Comparison of ENCODE assay signal across 19 cellular contexts in the genomic region with DNA sequence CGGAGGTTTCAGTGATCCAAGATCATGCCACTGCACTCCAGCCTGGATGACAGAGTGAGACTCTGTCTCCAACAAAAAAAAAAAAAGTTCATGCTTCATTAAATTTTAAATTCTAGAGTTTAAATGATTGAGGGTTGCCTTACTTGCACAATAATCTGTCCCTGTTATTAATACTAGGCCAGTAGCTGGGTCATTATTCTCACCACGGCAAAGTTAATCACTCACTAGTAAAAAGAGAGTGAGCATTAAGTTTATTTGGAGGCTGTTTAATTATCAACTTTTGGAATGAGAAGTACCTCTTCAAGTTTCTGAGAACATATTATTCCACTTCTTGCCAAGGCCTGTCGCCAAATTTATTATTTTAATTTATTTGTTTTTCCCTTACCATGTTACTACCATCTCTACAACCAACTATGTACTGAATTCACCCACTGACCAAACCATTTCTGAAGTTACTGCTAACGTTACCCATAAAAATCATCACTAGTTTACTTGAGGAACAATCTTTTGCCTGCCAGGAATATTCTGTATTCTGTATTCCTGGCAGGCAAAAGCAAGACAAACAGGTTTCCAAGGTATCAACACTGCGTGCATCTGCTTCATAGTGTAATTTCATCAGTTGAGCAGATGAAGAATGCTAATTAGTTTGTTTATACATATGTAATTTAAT. TPM values are rescaled to one million over a fixed set of nuclear protein-coding genes. Genes with fewer than 3 reads are reported as not detected.
DNase-seq lines count a peak whose midpoint lies in the region; ATAC-seq, FAIRE-seq and TF ChIP-seq lines count a peak whose summit lies in the region.
"Had no signal": no experiment of that assay in that cellular context is flagged by ENCODE, and none has a peak within 500 bp of the region (broad histone marks: within the 10 kb centered on the region; RNA-seq: fewer than 3 reads in every experiment).

No MANE protein-coding gene starts in this region.

- H3K9me3 ChIP-seq in right lobe of liver (no peaks in the 10 kb centered on the region), HepG2 (ENCODE audit: low read length) (no peaks in the 10 kb centered on the region), left lung (no peaks in the 10 kb centered on the region), uterus (no peaks in the 10 kb centered on the region)
- H3K9me3 ChIP-seq: gastrocnemius medialis, mucosa of descending colon had no signal

- CTCF ChIA-PET in HepG2 (lab: Yijun Ruan, JAX; ENCODE audit: low intra/inter-chr PET ratio, low total read pairs): no interaction called here
- CTCF ChIA-PET in activated CD8-positive, alpha-beta T cell treated with anti-CD3 and anti-CD28 coated beads, Interleukin-2, amount 10 ng/mL, durations not matched to agents 7 days and 5 days (lab: Charles Lee): no interaction called here

- no peak overlapping the region for H3K9ac ChIP-seq in HepG2 (ENCODE audit: insufficient read depth, low read depth, low read length)

- H3K27me3 Mint-ChIP-seq in activated CD8-positive, alpha-beta T cell treated with anti-CD3 and anti-CD28 coated beads, Interleukin-2, amount 10 ng/mL, durations not matched to agents 7 days and 5 days (ENCODE audit: low read depth): peaks cover 10% of the 10 kb centered on the region

- 38% methylated on average over 5 of the region's 5 CpGs for WGBS in right lobe of liver (ENCODE audit: insufficient coverage, low coverage, low lambda C conversion rate, missing lambda C conversion rate)
- WGBS in HepG2 (ENCODE audit: low lambda C conversion rate): 18% methylated on average over 5 of the region's 5 CpGs

- ATAC-seq in right lobe of liver: peak in 3 of 4 donors; percentile 28 to 81 (median 68)
- no peak for ATAC-seq in HepG2
- ATAC-seq in left lung: peak; percentile 84
- ATAC-seq in activated CD8-positive, alpha-beta T cell treated with anti-CD3 and anti-CD28 coated beads, Interleukin-2, amount 10 ng/mL, durations not matched to agents 7 days and 5 days: no peak
- ATAC-seq: activated naive CD8-positive, alpha-beta T cell treated with anti-CD3 and anti-CD28 coated beads, Interleukin-2, amount 50 U/mL, for 24 hours; gastrocnemius medialis; mucosa of descending colon; PC-3; stimulated activated naive CD8-positive, alpha-beta T cell treated with anti-CD3 and anti-CD28 coated beads, Interleukin-15, amount 100 ng/mL, for 72 hours had no signal

- intact Hi-C loops in right lobe of liver (cut with DNase I): no loop called here
- intact Hi-C loops in HepG2 (cut with micrococcal nuclease; ENCODE audit: unreplicated experiment): no loop called here
- intact Hi-C loops in left lung (cut with DNase I): no loop called here
- intact Hi-C loops in uterus (cut with DNase I; ENCODE audit: low total_unique reads): no loop called here

- H3K36me3 ChIP-seq in right lobe of liver (no peaks in the 10 kb centered on the region), HepG2 (replicated peaks in 1 of 2; ENCODE audit: control insufficient read depth in 1 of 2, insufficient read depth in 2 of 2, low read length in 2 of 2) (no peaks in the 10 kb centered on the region), left lung (no peaks in the 10 kb centered on the region), uterus (no peaks in the 10 kb centered on the region), brain microvascular endothelial cell (replicated peaks) (no peaks in the 10 kb centered on the region)
- H3K36me3 ChIP-seq: gastrocnemius medialis, spleen had no signal

- no peaks in the 10 kb centered on the region for H3K4me1 Mint-ChIP-seq in activated CD8-positive, alpha-beta T cell treated with anti-CD3 and anti-CD28 coated beads, Interleukin-2, amount 10 ng/mL, durations not matched to agents 7 days and 5 days (ENCODE audit: low read depth)
- H3K4me1 Mint-ChIP-seq: activated CD4-positive, alpha-beta memory T cell treated with anti-CD3 and anti-CD28 coated beads, Interleukin-2, amount 10 ng/mL, durations not matched to agents 7 days and 5 days; activated naive CD8-positive, alpha-beta T cell treated with anti-CD3 and anti-CD28 coated beads, Interleukin-2, amount 50 U/mL, for 24 hours; stimulated activated naive CD8-positive, alpha-beta T cell treated with anti-CD3 and anti-CD28 coated beads, Interleukin-15, amount 100 ng/mL, for 72 hours had no signal

- H3K4me3 Mint-ChIP-seq in activated CD8-positive, alpha-beta T cell treated with anti-CD3 and anti-CD28 coated beads, Interleukin-2, amount 10 ng/mL, durations not matched to agents 7 days and 5 days: no peak overlapping the region
- H3K4me3 Mint-ChIP-seq: activated CD4-positive, alpha-beta memory T cell treated with anti-CD3 and anti-CD28 coated beads, Interleukin-2, amount 10 ng/mL, durations not matched to agents 7 days and 5 days; activated naive CD8-positive, alpha-beta T cell treated with anti-CD3 and anti-CD28 coated beads, Interleukin-2, amount 50 U/mL, for 24 hours; HFFc6; stimulated activated naive CD8-positive, alpha-beta T cell treated with anti-CD3 and anti-CD28 coated beads, Interleukin-15, amount 100 ng/mL, for 72 hours had no signal

- in situ Hi-C loops in HepG2 (cut with HindIII; ENCODE audit: extremely low pct_ligation_motif_present, low pct_unique_long_range_greater_than_20kb): no loop called here
- in situ Hi-C loops in brain microvascular endothelial cell (cut with HindIII; ENCODE audit: low pct_ligation_motif_present, low sequenced_read_pairs): no loop called here

- no peak for FAIRE-seq in HepG2 (lab: Jason Lieb, UNC)
- FAIRE-seq: endometrium had no signal

- DNase-seq in right lobe of liver (no peak), HepG2 (ENCODE audit: low spot score) (no peak), left lung (no peak), uterus (no peak), brain microvascular endothelial cell (no peak)
- DNase-seq in stimulated activated CD4-positive, alpha-beta T cell treated with anti-CD3 and anti-CD28 coated beads, Interleukin-1b, Interleukin-23, amount 100 ng/mL, for 48 hours: no peak
- no peak for DNase-seq in activated CD8-positive, alpha-beta T cell treated with anti-CD3 and anti-CD28 coated beads, Interleukin-2, amount 10 ng/mL, durations not matched to agents 7 days and 5 days
- DNase-seq: activated CD4-positive, alpha-beta memory T cell treated with anti-CD3 and anti-CD28 coated beads, Interleukin-2, amount 10 ng/mL, durations not matched to agents 7 days and 5 days; activated naive CD8-positive, alpha-beta T cell treated with anti-CD3 and anti-CD28 coated beads, Interleukin-2, amount 50 U/mL, for 24 hours; gastrocnemius medialis; HFFc6; KBM-7; mucosa of descending colon; NCI-H226; PC-3; spleen; stimulated activated naive CD8-positive, alpha-beta T cell treated with anti-CD3 and anti-CD28 coated beads, Interleukin-15, amount 100 ng/mL, for 72 hours had no signal

- TF ChIP-seq EP300 in HepG2 (IDR thresholded peaks at IDR 0.05; ENCODE audit: low read depth in 2 of 2, low read length in 2 of 2): no peak
- TF ChIP-seq EP300 in HepG2 (CRISPR knock-in tag; IDR thresholded peaks at IDR 0.05; ENCODE audit: borderline replicate concordance): no peak

- no peaks in the 10 kb centered on the region for H3K27me3 ChIP-seq in right lobe of liver
- no peaks in the 10 kb centered on the region for H3K27me3 ChIP-seq in HepG2 (ENCODE audit: control insufficient read depth in 1 of 2, insufficient read depth in 2 of 2, low read length in 2 of 2)
- no peaks in the 10 kb centered on the region for H3K27me3 ChIP-seq in left lung
- H3K27me3 ChIP-seq in uterus: no peaks in the 10 kb centered on the region
- H3K27me3 ChIP-seq in brain microvascular endothelial cell (replicated peaks): no peaks in the 10 kb centered on the region
- H3K27me3 ChIP-seq: gastrocnemius medialis, spleen had no signal

- BruUV-seq in HepG2 (replicated peaks; lab: Mats Ljungman, UMichigan): no TSS peak

- H3K9me3 Mint-ChIP-seq in activated CD8-positive, alpha-beta T cell treated with anti-CD3 and anti-CD28 coated beads, Interleukin-2, amount 10 ng/mL, durations not matched to agents 7 days and 5 days (ENCODE audit: insufficient read depth): no peaks in the 10 kb centered on the region
- H3K9me3 Mint-ChIP-seq: activated CD4-positive, alpha-beta memory T cell treated with anti-CD3 and anti-CD28 coated beads, Interleukin-2, amount 10 ng/mL, durations not matched to agents 7 days and 5 days; stimulated activated naive CD8-positive, alpha-beta T cell treated with anti-CD3 and anti-CD28 coated beads, Interleukin-15, amount 100 ng/mL, for 72 hours had no signal

- no peak overlapping the region for H3K4me2 ChIP-seq in HepG2 (ENCODE audit: low read depth, low read length)

- H3K4me1 ChIP-seq in right lobe of liver (peaks cover 0 to 17% (median 2%) of the 10 kb centered on the region in 4 donors), HepG2 (ENCODE audit: insufficient read depth, low read length) (no peaks in the 10 kb centered on the region), left lung (peaks cover 9 to 22% of the 10 kb centered on the region in 2 donors), uterus (no peaks in the 10 kb centered on the region)

- H4K20me1 ChIP-seq in HepG2 (ENCODE audit: insufficient read depth, low read length): no peaks in the 10 kb centered on the region

- H3K36me3 Mint-ChIP-seq in activated CD8-positive, alpha-beta T cell treated with anti-CD3 and anti-CD28 coated beads, Interleukin-2, amount 10 ng/mL, durations not matched to agents 7 days and 5 days (ENCODE audit: low read depth): no peaks in the 10 kb centered on the region

- no peak overlapping the region for H3K27ac Mint-ChIP-seq in activated CD8-positive, alpha-beta T cell treated with anti-CD3 and anti-CD28 coated beads, Interleukin-2, amount 10 ng/mL, durations not matched to agents 7 days and 5 days
- H3K27ac Mint-ChIP-seq: activated CD4-positive, alpha-beta memory T cell treated with anti-CD3 and anti-CD28 coated beads, Interleukin-2, amount 10 ng/mL, durations not matched to agents 7 days and 5 days; activated naive CD8-positive, alpha-beta T cell treated with anti-CD3 and anti-CD28 coated beads, Interleukin-2, amount 50 U/mL, for 24 hours; HFFc6; stimulated activated naive CD8-positive, alpha-beta T cell treated with anti-CD3 and anti-CD28 coated beads, Interleukin-15, amount 100 ng/mL, for 72 hours had no signal

- TF ChIP-seq POLR2A in right lobe of liver (IDR thresholded peaks at IDR 0.05) (no peak), HepG2 (IDR thresholded peaks at IDR 0.05; ENCODE audit: insufficient read depth in 1 of 2, low read depth in 2 of 2, low read length in 2 of 2) (no peak), uterus (IDR thresholded peaks at IDR 0.05) (no peak)

- TF ChIP-seq CTCF in right lobe of liver (IDR thresholded peaks at IDR 0.05) (no peak), HepG2 (CRISPR knock-in tag; IDR thresholded peaks at IDR 0.05) (no peak), VCaP (conservative IDR thresholded peaks at IDR 0.05) (no peak), left lung (IDR thresholded peaks at IDR 0.05) (no peak), uterus (IDR thresholded peaks at IDR 0.05) (no peak), brain microvascular endothelial cell (IDR thresholded peaks at IDR 0.05; ENCODE audit: low read depth, low read length, missing control alignments) (no peak)

- no peak overlapping the region for H2AFZ ChIP-seq in HepG2 (ENCODE audit: low read length)

- H3K4me3 ChIP-seq in right lobe of liver (no peak overlapping the region), HepG2 (replicated peaks in 1 of 3; ENCODE audit: insufficient read depth in 1 of 3, low read depth in 2 of 3, low read length in 3 of 3) (no peak overlapping the region), left lung (no peak overlapping the region), uterus (no peak overlapping the region), brain microvascular endothelial cell (ENCODE audit: low read depth, low read length) (no peak overlapping the region)
- H3K4me3 ChIP-seq: gastrocnemius medialis, mucosa of descending colon, spleen had no signal

- H3K27ac ChIP-seq in right lobe of liver: no peak overlapping the region
- no peak overlapping the region for H3K27ac ChIP-seq in HepG2 (ENCODE audit: extremely low read length, insufficient read depth, low read length)
- H3K27ac ChIP-seq in VCaP: peak overlapping the region; percentile 78
- peak overlapping the region; percentile 51 to 60 for H3K27ac ChIP-seq in left lung
- peak overlapping the region; percentile 22 to 47 for H3K27ac ChIP-seq in uterus
- H3K27ac ChIP-seq in brain microvascular endothelial cell: no peak overlapping the region

- POLR2A ChIA-PET in HepG2 (lab: Yijun Ruan, JAX): no interaction called here
- POLR2A ChIA-PET in activated CD8-positive, alpha-beta T cell treated with anti-CD3 and anti-CD28 coated beads, Interleukin-2, amount 10 ng/mL, durations not matched to agents 7 days and 5 days (lab: Charles Lee): interaction anchor here (0.7 kb wide), 1 partner anchor 168 kb away, joined by 5 read pairs; no protein-coding TSS in a partner anchor

- no peaks in the 10 kb centered on the region for H3K79me2 ChIP-seq in HepG2 (ENCODE audit: insufficient read depth, low read length)

- TF ChIP-seq RAD21 in HepG2 (CRISPR knock-in tag; IDR thresholded peaks at IDR 0.05): no peak

RNA-seq across cellular contexts. Expression of gene GUCY1A1, which starts 26.5 kb away (rescaled TPM):
- total RNA-seq in right lobe of liver (1 to 10 TPM; 3.7 to 7.8 (median 6.5) TPM), HepG2 (2016; rRNA removed; fragmentation: Illumina TruSeq; extraction: Trizol) (not detected in 2 replicates), left lung (10 to 100 TPM; 78.0 to 92.7 TPM), uterus (100 to 1,000 TPM in 1 of 4 donors, 10 to 100 TPM in 3; 23.8 to 160 (median 42.8) TPM)
- total RNA-seq in HepG2 (2016; cell fraction: cytosol; rRNA removed; fragmentation: Illumina TruSeq; extraction: Trizol; ENCODE audit: low read depth): not detected in 2 replicates
- not detected in 2 replicates for total RNA-seq in HepG2 (2016; cell fraction: insoluble cytoplasmic fraction; rRNA removed; fragmentation: Illumina TruSeq; extraction: Trizol)
- total RNA-seq in HepG2 (2016; cell fraction: membrane; rRNA removed; fragmentation: Illumina TruSeq; extraction: Trizol): not detected in 2 replicates
- not detected in 2 replicates for total RNA-seq in HepG2 (2016; cell fraction: nucleus; rRNA removed; fragmentation: Illumina TruSeq; extraction: Trizol)
- not detected in 2 replicates for polyA plus RNA-seq in HepG2 (2011; rRNA removed)
- polyA plus RNA-seq in HepG2 (2011; cell fraction: cytosol; rRNA removed): not detected in 2 replicates
- polyA plus RNA-seq in HepG2 (2011; cell fraction: nucleus; rRNA removed): 0.07 TPM in 1 of 2 replicates, not detected in the other
- not detected in 2 replicates for polyA plus RNA-seq in HepG2 (2012)
- polyA plus RNA-seq in HepG2 (2016; cell fraction: cytosol; fragmentation: Illumina TruSeq; extraction: Trizol; ENCODE audit: low read depth): not detected in 2 replicates
- polyA plus RNA-seq in HepG2 (2016; cell fraction: insoluble cytoplasmic fraction; fragmentation: Illumina TruSeq; extraction: Trizol; ENCODE audit: low read depth): not detected in 2 replicates
- polyA plus RNA-seq in HepG2 (2016; cell fraction: membrane; fragmentation: Illumina TruSeq; extraction: Trizol; ENCODE audit: low read depth): not detected in 2 replicates
- not detected in 2 replicates for polyA plus RNA-seq in HepG2 (2016; cell fraction: nucleus; fragmentation: Illumina TruSeq; extraction: Trizol; ENCODE audit: insufficient read depth, low read depth)
- polyA minus RNA-seq in HepG2 (2011; rRNA and poly(A)+ RNA removed; ENCODE audit: low replicate concordance): 0.14 TPM in 1 of 2 replicates, not detected in the other
- polyA minus RNA-seq in HepG2 (2011; cell fraction: cytosol; rRNA and poly(A)+ RNA removed): not detected in 2 replicates
- not detected in 2 replicates for polyA minus RNA-seq in HepG2 (2011; cell fraction: nucleus; rRNA and poly(A)+ RNA removed)
- total RNA-seq in activated CD8-positive, alpha-beta T cell treated with anti-CD3 and anti-CD28 coated beads, Interleukin-2, amount 10 ng/mL, durations not matched to agents 7 days and 5 days: under 1 TPM; 0.21 to 0.24 TPM
- total RNA-seq: activated CD4-positive, alpha-beta memory T cell treated with anti-CD3 and anti-CD28 coated beads, Interleukin-2, amount 10 ng/mL, durations not matched to agents 7 days and 5 days; HFFc6 had no signal

Comparison
In these comparisons a context has a peak if more than half of its experiments do, and no peak if none do; other contexts are left out.
1. ATAC-seq: peak in right lobe of liver (3 of 4) and left lung (single experiment); none in HepG2 (single experiment) and activated CD8-positive, alpha-beta T cell treated with anti-CD3 and anti-CD28 coated beads, Interleukin-2, amount 10 ng/mL, durations not matched to agents 7 days and 5 days (single experiment).
2. H3K27ac ChIP-seq: peak in VCaP (single experiment), left lung (2 of 2) and uterus (2 of 2); none in right lobe of liver (0 of 3), HepG2 (single experiment) and brain microvascular endothelial cell (single experiment).